9 cellular contexts compared by ENCODE assay signal in the genomic region with DNA sequence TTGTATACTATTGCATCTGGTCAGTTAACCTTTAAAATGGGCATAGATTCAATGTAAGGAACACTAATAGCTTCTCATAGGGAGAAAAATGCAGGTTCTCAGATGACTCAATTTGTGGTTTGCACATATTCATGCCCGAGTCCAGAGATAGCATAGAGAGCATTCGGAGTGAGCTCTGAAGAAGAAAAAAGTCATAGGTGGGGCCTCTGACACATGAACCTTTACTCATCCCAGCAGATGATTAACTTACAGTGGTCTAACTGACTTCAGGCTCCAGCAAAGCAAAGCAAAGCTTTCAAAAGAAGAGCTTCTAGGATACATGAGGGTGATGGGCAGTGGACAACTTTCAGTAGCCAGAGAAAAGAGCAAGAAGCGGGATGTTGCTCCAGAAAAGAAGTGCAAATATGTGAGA. TPM values are rescaled to one million over a fixed set of nuclear protein-coding genes. Genes with fewer than 3 reads are reported as not detected.
A peak's percentile ranks its signal among the peaks of the same experiment; 100 is the strongest.
DNase-seq lines count a peak whose midpoint lies in the region; ATAC-seq lines count a peak whose summit lies in the region.
"Had no signal": no experiment of that assay in that cellular context is flagged by ENCODE, and none has a peak within 500 bp of the region (broad histone marks: within the 10 kb centered on the region; RNA-seq: fewer than 3 reads in every experiment).

No MANE protein-coding gene starts in this region.

- H3K27ac ChIP-seq in epithelial cell of prostate: peak overlapping the region; percentile 72
- H3K27ac ChIP-seq: colonic mucosa had no signal

- DNase-seq in Caki2 (ENCODE audit: low read depth) (peak; percentile 98), NCI-H226 (peak; percentile 93), epithelial cell of prostate (ENCODE audit: low read depth, low spot score) (no peak), DMS153 (lab: John Stamatoyannopoulos, UW) (no peak), OCI-M2 (lab: John Stamatoyannopoulos, UW; ENCODE audit: unreplicated experiment) (no peak), germinal center (ENCODE audit: low spot score) (no peak)
- DNase-seq: colonic mucosa had no signal

- in situ Hi-C loops in Caki2 (cut with HindIII; ENCODE audit: low pct_unique_long_range_greater_than_20kb, low sequenced_read_pairs): no loop called here

- ATAC-seq in GM21423 (IDR thresholded peaks at IDR 0.05; ENCODE audit: unreplicated experiment): peak; percentile 43
- no peak for ATAC-seq in HG02970 (IDR thresholded peaks at IDR 0.05; ENCODE audit: low FRiP score, unreplicated experiment)

RNA-seq across cellular contexts. Expression of a gene that starts 55.3 kb away (rescaled TPM):
- total RNA-seq in Caki2 (2014; rRNA removed; shearing (Covaris generic); ENCODE audit: low replicate concordance): 34.2 and 38.7 TPM in 2 replicates

Comparison
In these comparisons a context has a peak if more than half of its experiments do, and no peak if none do; other contexts are left out.
1. DNase-seq: peak in Caki2 (single experiment) and NCI-H226 (single experiment); none in epithelial cell of prostate (single experiment), DMS153 (single experiment), OCI-M2 (single experiment) and germinal center (single experiment).